In genomic region chr2:235639387-235639786, GRCh38 we compare ENCODE assay signal across 9 cellular contexts.
DNase-seq lines count a peak whose midpoint lies in the region; ATAC-seq, FAIRE-seq and TF ChIP-seq lines count a peak whose summit lies in the region.
"Had no signal": no experiment of that assay in that cellular context is flagged by ENCODE, and none has a peak within 500 bp of the region (broad histone marks: within the 10 kb centered on the region; RNA-seq: fewer than 3 reads in every experiment).

No MANE protein-coding gene starts in this region.

- peak overlapping the region; percentile 14 to 97 (median 81) for H3K27ac Mint-ChIP-seq in CD8-positive, alpha-beta memory T cell

- intact Hi-C loops in pancreas (cut with DNase I) = no loop called here

- 77 to 82% methylated on average over 10 of the region's 10 CpGs for WGBS in pancreas, 2 donors

- no peaks in the 10 kb centered on the region for H3K4me1 ChIP-seq in CD8-positive, alpha-beta memory T cell (ENCODE audit: insufficient read depth, low read length)
- peaks cover 0 to 9% (median 6%) of the 10 kb centered on the region in 3 donors for H3K4me1 ChIP-seq in pancreas

- H3K9me3 ChIP-seq in CD8-positive, alpha-beta memory T cell (ENCODE audit: low read length) = no peaks in the 10 kb centered on the region
- H3K9me3 ChIP-seq in pancreas = no peaks in the 10 kb centered on the region

- no peak for DNase-seq in CD8-positive, alpha-beta memory T cell
- DNase-seq in SK-N-DZ (ENCODE audit: low spot score) (peak; percentile 46), foreskin fibroblast (peak; percentile 93 to 96), pancreas (no peak)
- DNase-seq in activated T-cell treated with anti-CD3 and anti-CD28 coated beads, Interleukin-2, amount 50 U/mL, for 1 hour = no peak
- no peak for DNase-seq in activated CD4-positive, alpha-beta T cell treated with anti-CD3 and anti-CD28 coated beads, Interleukin-2, amount 50 U/mL, for 48 hours

- CTCF ChIA-PET in CD8-positive, alpha-beta memory T cell (lab: Charles Lee) = no interaction called here

- FAIRE-seq in pancreas (lab: Jason Lieb, UNC) = no peak

- H3K27me3 Mint-ChIP-seq in CD8-positive, alpha-beta memory T cell = peaks cover 5 to 21% of the 10 kb centered on the region in 2 donors

- H3K4me3 Mint-ChIP-seq in CD8-positive, alpha-beta memory T cell = peak overlapping the region in 3 of 7 donors; percentile 20 to 49 (median 46)

- H3K27me3 ChIP-seq in CD8-positive, alpha-beta memory T cell (ENCODE audit: insufficient read depth, low read length, poor library complexity, severe bottlenecking) = no peaks in the 10 kb centered on the region
- H3K27me3 ChIP-seq in pancreas = no peaks in the 10 kb centered on the region

- no peaks in the 10 kb centered on the region for H3K9me3 Mint-ChIP-seq in CD8-positive, alpha-beta memory T cell

- peaks cover 15 to 30% (median 28%) of the 10 kb centered on the region in 3 donors for H3K4me1 Mint-ChIP-seq in CD8-positive, alpha-beta memory T cell

- POLR2A ChIA-PET in CD8-positive, alpha-beta memory T cell (lab: Charles Lee) = no interaction called here

- H3K27ac ChIP-seq in CD8-positive, alpha-beta memory T cell (ENCODE audit: low read depth, low read length) = no peak overlapping the region
- H3K27ac ChIP-seq in pancreas = no peak overlapping the region
- H3K27ac ChIP-seq: parathyroid adenoma had no signal

- ATAC-seq in pancreas (peak in 3 of 4 donors; percentile 58 to 72 (median 63)), GM19351 (IDR thresholded peaks at IDR 0.05; ENCODE audit: unreplicated experiment) (no peak)
- ATAC-seq in activated CD4-positive, CD25-positive, alpha-beta regulatory T cell treated with anti-CD3 and anti-CD28 coated beads, Interleukin-2, amount 50 U/mL, for 24 hours = no peak

- no peak overlapping the region for H3K4me3 ChIP-seq in CD8-positive, alpha-beta memory T cell (ENCODE audit: low read length)
- H3K4me3 ChIP-seq in foreskin fibroblast (ENCODE audit: low read depth in 1 of 2, low read length in 2 of 2) (peak overlapping the region in 1 of 2 donors; percentile 1), pancreas (no peak overlapping the region)

- no peaks in the 10 kb centered on the region for H3K36me3 ChIP-seq in CD8-positive, alpha-beta memory T cell (ENCODE audit: insufficient read depth, low read length)
- no peaks in the 10 kb centered on the region for H3K36me3 ChIP-seq in pancreas

- TF ChIP-seq CTCF in foreskin fibroblast (IDR thresholded peaks at IDR 0.05; ENCODE audit: low read depth, low read length) = no peak
- TF ChIP-seq CTCF in pancreas (IDR thresholded peaks at IDR 0.05) = no peak

- H3K36me3 Mint-ChIP-seq in CD8-positive, alpha-beta memory T cell = no peaks in the 10 kb centered on the region

Comparison
In these comparisons a context has a peak if more than half of its experiments do, and no peak if none do; other contexts are left out.
1. DNase-seq: peak in SK-N-DZ (single experiment) and foreskin fibroblast (2 of 2); none in CD8-positive, alpha-beta memory T cell (0 of 5), pancreas (0 of 6), activated T-cell treated with anti-CD3 and anti-CD28 coated beads, Interleukin-2, amount 50 U/mL, for 1 hour (single experiment) and activated CD4-positive, alpha-beta T cell treated with anti-CD3 and anti-CD28 coated beads, Interleukin-2, amount 50 U/mL, for 48 hours (0 of 2).
2. ATAC-seq: peak in pancreas (3 of 4); none in activated CD4-positive, CD25-positive, alpha-beta regulatory T cell treated with anti-CD3 and anti-CD28 coated beads, Interleukin-2, amount 50 U/mL, for 24 hours (0 of 2) and GM19351 (single experiment).